Comparison of ENCODE assay signal across 27 cellular contexts in genomic region chr14:76716285-76716684, GRCh38. TPM values are rescaled to one million over a fixed set of nuclear protein-coding genes. Genes with fewer than 3 reads are reported as not detected.
DNase-seq lines count a peak whose midpoint lies in the region; ATAC-seq and TF ChIP-seq lines count a peak whose summit lies in the region.
"Had no signal": no experiment of that assay in that cellular context is flagged by ENCODE, and none has a peak within 500 bp of the region (broad histone marks: within the 10 kb centered on the region; RNA-seq: fewer than 3 reads in every experiment).

No MANE protein-coding gene starts in this region.

- H3K9ac ChIP-seq in BLaER1 treated with 17β-estradiol and CSF1 and Interleukin-3, amounts not matched to agents 10 nM and 100 nM: peak overlapping the region in 2 of 11 experiments; percentile 2 to 50; a peak in 3 of 22 replicates
- H3K9ac ChIP-seq in neuronal stem cell (ENCODE audit: low read depth, low read length, poor library complexity): no peak overlapping the region

- H2AFZ ChIP-seq in neuronal stem cell (ENCODE audit: low read length): no peak overlapping the region

- no peak overlapping the region for H3K14ac ChIP-seq in neuronal stem cell (ENCODE audit: low read length)

- H3K18ac ChIP-seq in neuronal stem cell (ENCODE audit: low read length): no peak overlapping the region

- H2BK15ac ChIP-seq in neuronal stem cell (ENCODE audit: low read length): no peak overlapping the region

- H4K20me1 ChIP-seq in BLaER1 treated with 17β-estradiol and CSF1 and Interleukin-3, amounts not matched to agents 10 nM and 100 nM: no peaks in the 10 kb centered on the region

- H2BK120ac ChIP-seq in neuronal stem cell (ENCODE audit: low read depth, low read length): no peak overlapping the region

- H3K27me3 ChIP-seq in A673 (replicated peaks; ENCODE audit: insufficient read depth, low read depth, low read length, poor library complexity) (no peaks in the 10 kb centered on the region), gastroesophageal sphincter (peaks cover 13% of the 10 kb centered on the region), neuronal stem cell (ENCODE audit: control insufficient read depth in 3 of 3, insufficient read depth in 3 of 3, low read depth in 1 of 3, low read length in 3 of 3) (no peaks in the 10 kb centered on the region), thyroid gland (no peaks in the 10 kb centered on the region)
- H3K27me3 ChIP-seq in BLaER1 treated with 17β-estradiol and CSF1 and Interleukin-3, amounts not matched to agents 10 nM and 100 nM: peaks cover 0 to 4% (median 0%) of the 10 kb centered on the region in 11 experiments; a peak in 2 of 22 replicates
- H3K27me3 ChIP-seq: tibial nerve had no signal

- no peak overlapping the region for H2BK5ac ChIP-seq in neuronal stem cell (ENCODE audit: low read length)

- H3K79me1 ChIP-seq in neuronal stem cell (ENCODE audit: low read depth, low read length): no peaks in the 10 kb centered on the region

- no peak for ATAC-seq in gastroesophageal sphincter
- ATAC-seq: activated naive CD8-positive, alpha-beta T cell treated with anti-CD3 and anti-CD28 coated beads, Interleukin-2, amount 50 U/mL, for 24 hours; activated T-cell treated with anti-CD3 and anti-CD28 coated beads, Interleukin-2, amount 50 U/mL, for 4 hours; Panc1; stimulated activated naive CD8-positive, alpha-beta T cell treated with anti-CD3 and anti-CD28 coated beads, Interleukin-15, amount 100 ng/mL, for 72 hours; WTC11 had no signal

- TF ChIP-seq EP300 in gastroesophageal sphincter (IDR thresholded peaks at IDR 0.05): no peak

- no peak overlapping the region for H3K27ac ChIP-seq in A673 (ENCODE audit: low read depth, low read length, poor library complexity, severe bottlenecking)
- H3K27ac ChIP-seq in BLaER1 treated with 17β-estradiol and CSF1 and Interleukin-3, amounts not matched to agents 10 nM and 100 nM: peak overlapping the region in 2 of 11 experiments; percentile 3 to 8; a peak in 2 of 22 replicates
- peak overlapping the region in 3 of 4 donors; percentile 27 to 61 (median 60) for H3K27ac ChIP-seq in gastroesophageal sphincter
- H3K27ac ChIP-seq in neuronal stem cell (replicated peaks; ENCODE audit: low read length): peak overlapping the region; percentile 65
- no peak overlapping the region for H3K27ac ChIP-seq in thyroid gland
- H3K27ac ChIP-seq: HL-60, psoas muscle had no signal

- intact Hi-C loops in A673 (cut with micrococcal nuclease; ENCODE audit: unreplicated experiment) (no loop called here), thyroid gland (cut with DNase I) (no loop called here)

- H3K4me3 ChIP-seq in A673 (ENCODE audit: low read depth, low read length, poor library complexity, severe bottlenecking) (no peak overlapping the region), gastroesophageal sphincter (no peak overlapping the region), neuronal stem cell (ENCODE audit: low read length in 2 of 2) (no peak overlapping the region), thyroid gland (replicated peaks in 1 of 3) (no peak overlapping the region)
- no peak overlapping the region; a peak in 3 of 20 replicates for H3K4me3 ChIP-seq in BLaER1 treated with 17β-estradiol and CSF1 and Interleukin-3, amounts not matched to agents 10 nM and 100 nM
- H3K4me3 ChIP-seq: psoas muscle, tibial nerve had no signal

- no peak overlapping the region for H3K4ac ChIP-seq in neuronal stem cell (ENCODE audit: low read length)

- CTCF ChIA-PET in A673 (lab: Charles Lee): no interaction called here

- POLR2A ChIA-PET in A673 (lab: Charles Lee; ENCODE audit: low non-redundant PET): no interaction called here

- H4K91ac ChIP-seq in neuronal stem cell (ENCODE audit: low read depth, low read length, poor library complexity): no peak overlapping the region

- TF ChIP-seq POLR2A in gastroesophageal sphincter (IDR thresholded peaks at IDR 0.05) (no peak), thyroid gland (IDR thresholded peaks at IDR 0.05) (no peak)

- no TSS peak for BruUV-seq in A673 (replicated peaks; lab: Mats Ljungman, UMichigan)

- H2BK12ac ChIP-seq in neuronal stem cell (ENCODE audit: low read length): no peak overlapping the region

- WGBS in gastroesophageal sphincter (ENCODE audit: low coverage in 1 of 2), 2 donors: 31 to 58% methylated on average over 3 to 4 of the region's 4 CpGs
- WGBS in neuronal stem cell (ENCODE audit: extremely low coverage in 2 of 2, insufficient read length in 2 of 2, insufficient replicate concordance in 1 of 2), 2 donors: no CpG with 5 or more reads among the region's 4 CpGs
- 71 to 76% methylated on average over 4 of the region's 4 CpGs for WGBS in thyroid gland, 2 donors

- DNase-seq in A673 (ENCODE audit: low spot score): peak; percentile 25
- DNase-seq in neuronal stem cell (ENCODE audit: low spot score): no peak
- no peak for DNase-seq in EL
- no peak for DNase-seq in thyroid gland
- DNase-seq in T-helper 9 cell: no peak
- DNase-seq: activated CD4-positive, alpha-beta T cell treated with anti-CD3 and anti-CD28 coated beads, Interleukin-2, amount 50 U/mL, for 1 hour; activated gamma-delta T cell treated with Interleukin-2 at 50 U/mL for 16 hours; activated naive CD8-positive, alpha-beta T cell treated with anti-CD3 and anti-CD28 coated beads, Interleukin-2, amount 50 U/mL, for 24 hours; activated T-cell treated with anti-CD3 and anti-CD28 coated beads, Interleukin-2, amount 50 U/mL, for 4 hours; CD4-positive, alpha-beta memory T cell; cerebellar nuclear complex; DMS153; GOT3; HFFc6; Karpas-422; mesendoderm; NCI-H510A; NK-92 treated with Interleukin-12 subunit alpha and Interleukin-12 subunit beta, amount 100 ng/mL, for 24 hours; nucleus accumbens; psoas muscle; stimulated activated naive CD8-positive, alpha-beta T cell treated with anti-CD3 and anti-CD28 coated beads, Interleukin-15, amount 100 ng/mL, for 72 hours had no signal

- H3K4me1 ChIP-seq in A673 (ENCODE audit: insufficient read depth, low read length, poor library complexity, severe bottlenecking) (peaks cover 9% of the 10 kb centered on the region), gastroesophageal sphincter (peaks cover 0 to 34% (median 13%) of the 10 kb centered on the region in 3 donors), neuronal stem cell (ENCODE audit: control insufficient read depth in 2 of 2, insufficient read depth in 1 of 2, low read depth in 1 of 2, low read length in 2 of 2) (peaks cover 11 to 19% of the 10 kb centered on the region in 2 donors), thyroid gland (peaks cover 0 to 30% of the 10 kb centered on the region in 2 donors)
- peaks cover 50 to 62% (median 54%) of the 10 kb centered on the region in 10 experiments for H3K4me1 ChIP-seq in BLaER1 treated with 17β-estradiol and CSF1 and Interleukin-3, amounts not matched to agents 10 nM and 100 nM

- H3K23ac ChIP-seq in neuronal stem cell (ENCODE audit: low read depth, low read length, poor library complexity): no peak overlapping the region

- no peak for TF ChIP-seq CTCF in A673 (conservative IDR thresholded peaks at IDR 0.05; ENCODE audit: low read depth, low read length)
- TF ChIP-seq CTCF in gastroesophageal sphincter (IDR thresholded peaks at IDR 0.05): no peak
- TF ChIP-seq CTCF in thyroid gland (IDR thresholded peaks at IDR 0.05): no peak

- H4K8ac ChIP-seq in neuronal stem cell (ENCODE audit: low read depth, low read length): no peak overlapping the region

- H3K9me3 ChIP-seq in A673 (ENCODE audit: low read depth, low read length, poor library complexity, severe bottlenecking) (no peaks in the 10 kb centered on the region), gastroesophageal sphincter (no peaks in the 10 kb centered on the region), neuronal stem cell (replicated peaks in 1 of 2; ENCODE audit: control insufficient read depth in 2 of 2, insufficient read depth in 1 of 2, low read depth in 1 of 2, low read length in 2 of 2) (peaks cover 0 to 10% of the 10 kb centered on the region in 2 donors), thyroid gland (no peaks in the 10 kb centered on the region)
- H3K9me3 ChIP-seq in BLaER1 treated with 17β-estradiol and CSF1 and Interleukin-3, amounts not matched to agents 10 nM and 100 nM (replicated peaks in 1 of 11): peaks cover 0 to 5% (median 0%) of the 10 kb centered on the region in 11 experiments; a peak in 1 of 22 replicates
- H3K9me3 ChIP-seq: psoas muscle, tibial nerve had no signal

- no peak overlapping the region for H2AK5ac ChIP-seq in neuronal stem cell (ENCODE audit: low read depth, low read length)

- no peaks in the 10 kb centered on the region for H3K36me3 ChIP-seq in A673 (ENCODE audit: insufficient read depth, low read length, poor library complexity, severe bottlenecking)
- H3K36me3 ChIP-seq in BLaER1 treated with 17β-estradiol and CSF1 and Interleukin-3, amounts not matched to agents 10 nM and 100 nM: no peaks in the 10 kb centered on the region
- no peaks in the 10 kb centered on the region for H3K36me3 ChIP-seq in gastroesophageal sphincter
- no peaks in the 10 kb centered on the region for H3K36me3 ChIP-seq in neuronal stem cell (replicated peaks in 1 of 2; ENCODE audit: control insufficient read depth in 2 of 2, insufficient read depth in 2 of 2, low read length in 2 of 2)
- H3K36me3 ChIP-seq in thyroid gland: no peaks in the 10 kb centered on the region
- H3K36me3 ChIP-seq: tibial nerve had no signal

- H3K4me2 ChIP-seq in BLaER1 treated with 17β-estradiol and CSF1 and Interleukin-3, amounts not matched to agents 10 nM and 100 nM: peak overlapping the region; percentile 32 to 89 (median 65)
- H3K4me2 ChIP-seq in neuronal stem cell (ENCODE audit: insufficient read depth, low read length, poor library complexity, severe bottlenecking): no peak overlapping the region

RNA-seq across cellular contexts. Expression of gene VASH1, which starts 45.0 kb away (rescaled TPM):
- 6.8 and 9.2 TPM in 2 replicates for total RNA-seq in A673 (2021)
- total RNA-seq in gastroesophageal sphincter: 10 to 100 TPM in 2 of 4 donors, 1 to 10 TPM in 2; 4.3 to 12.8 (median 9.9) TPM
- 29.4 TPM for polyA plus RNA-seq in neuronal stem cell (2013, experiment 1 of 2)
- 30.2 TPM for polyA plus RNA-seq in neuronal stem cell (2013, experiment 2 of 2)
- 1 to 10 TPM; 2.3 to 5.0 (median 3.1) TPM for total RNA-seq in thyroid gland

Comparison
In these comparisons a context has a peak if more than half of its experiments do, and no peak if none do; other contexts are left out.
1. H3K27ac ChIP-seq: peak in gastroesophageal sphincter (3 of 4) and neuronal stem cell (single experiment); none in A673 (single experiment) and thyroid gland (0 of 3).